In genomic region chr21:25708467-25709065, GRCh38 we compare ENCODE assay signal across 8 cellular contexts. TPM values are rescaled to one million over a fixed set of nuclear protein-coding genes. Genes with fewer than 3 reads are reported as not detected.
A peak's percentile ranks its signal among the peaks of the same experiment; 100 is the strongest.
DNase-seq lines count a peak whose midpoint lies in the region; ATAC-seq and TF ChIP-seq lines count a peak whose summit lies in the region.

No MANE protein-coding gene starts in this region.

- intact Hi-C loops in sigmoid colon (cut with DNase I): loop anchor here (1.0 kb wide), 1 partner anchor 100 kb away; no protein-coding TSS in a partner anchor

- no peak overlapping the region for H3K9ac ChIP-seq in DND-41 (ENCODE audit: low read depth, low read length)

- no peaks in the 10 kb centered on the region for H3K36me3 ChIP-seq in DND-41 (ENCODE audit: insufficient read depth, low read length)
- no peaks in the 10 kb centered on the region for H3K36me3 ChIP-seq in Peyer's patch
- peaks cover 0 to 12% (median 0%) of the 10 kb centered on the region in 4 donors for H3K36me3 ChIP-seq in sigmoid colon

- H3K4me3 ChIP-seq in DND-41 (ENCODE audit: low read depth in 1 of 2, low read length in 2 of 2) (no peak overlapping the region), Peyer's patch (no peak overlapping the region), sigmoid colon (no peak overlapping the region)

- peak; percentile 79 for TF ChIP-seq CTCF in DND-41 (IDR thresholded peaks at IDR 0.05; ENCODE audit: borderline replicate concordance, extremely low read depth, low read length, poor library complexity, severe bottlenecking)
- peak; percentile 54 to 86 (median 74) for TF ChIP-seq CTCF in Peyer's patch (IDR thresholded peaks at IDR 0.05)
- TF ChIP-seq CTCF in sigmoid colon (IDR thresholded peaks at IDR 0.05): peak; percentile 55 to 88 (median 65)

- no peaks in the 10 kb centered on the region for H3K9me3 ChIP-seq in DND-41 (ENCODE audit: insufficient read depth, low read length, severe bottlenecking)
- no peaks in the 10 kb centered on the region for H3K9me3 ChIP-seq in Peyer's patch
- H3K9me3 ChIP-seq in sigmoid colon: no peaks in the 10 kb centered on the region

- H3K4me1 ChIP-seq in DND-41 (ENCODE audit: insufficient read depth, low read length) (no peaks in the 10 kb centered on the region), Peyer's patch (no peaks in the 10 kb centered on the region), sigmoid colon (no peaks in the 10 kb centered on the region)

- TF ChIP-seq EP300 in sigmoid colon (IDR thresholded peaks at IDR 0.05): no peak

- H4K20me1 ChIP-seq in DND-41 (ENCODE audit: insufficient read depth, low read length): no peaks in the 10 kb centered on the region

- TF ChIP-seq POLR2A in Peyer's patch (IDR thresholded peaks at IDR 0.05) (no peak), sigmoid colon (IDR thresholded peaks at IDR 0.05) (no peak)

- H3K79me2 ChIP-seq in DND-41 (ENCODE audit: insufficient read depth, low read length): no peaks in the 10 kb centered on the region

- ATAC-seq in DND-41 (ENCODE audit: insufficient read depth, low read depth) (peak; percentile 64; the same call in 2 of the 3 replicates), HG02798 (IDR thresholded peaks at IDR 0.05; ENCODE audit: poor library complexity, unreplicated experiment) (peak; percentile 42), HG02870 (IDR thresholded peaks at IDR 0.05; ENCODE audit: unreplicated experiment) (no peak)

- WGBS in sigmoid colon, 2 donors: 58 to 68% methylated on average over 7 of the region's 7 CpGs

- H3K27ac ChIP-seq in DND-41 (ENCODE audit: low read length) (no peak overlapping the region), Peyer's patch (no peak overlapping the region), sigmoid colon (no peak overlapping the region)

- H2AFZ ChIP-seq in DND-41 (ENCODE audit: low read depth, low read length): peak overlapping the region; percentile 41; the same call in 1 of the 2 replicates

- DNase-seq in DND-41: peak; percentile 42
- peak in 2 of 3 donors; percentile 44 to 78 for DNase-seq in Peyer's patch
- DNase-seq in activated T-helper 9 cell treated with anti-CD3 and anti-CD28 coated beads, Interleukin-2, amount 50 U/mL, for 16 hours (ENCODE audit: low read depth): peak; percentile 15
- DNase-seq in globus pallidus (ENCODE audit: low spot score): peak; percentile 37
- DNase-seq in sigmoid colon: no peak
- DNase-seq in islet precursor cell: no peak

- H3K27me3 ChIP-seq in DND-41 (ENCODE audit: insufficient read depth, low read length, poor library complexity) (no peaks in the 10 kb centered on the region), Peyer's patch (no peaks in the 10 kb centered on the region), sigmoid colon (no peaks in the 10 kb centered on the region)

- no peak overlapping the region for H3K4me2 ChIP-seq in DND-41 (ENCODE audit: insufficient read depth, low read length)

RNA-seq across cellular contexts. Expression of gene ATP5PF, which starts 26.1 kb away (rescaled TPM):
- total RNA-seq in Peyer's patch (100 to 1,000 TPM in 2 of 4 donors, 10 to 100 TPM in 2; 45.4 to 116 (median 93.8) TPM), sigmoid colon (100 to 1,000 TPM; 232 to 283 (median 239) TPM)
- 1,000 to 10,000 TPM in 1 of 3 donors, 100 to 1,000 TPM in 2; 393 to 1,130 (median 799) TPM for polyA plus RNA-seq in sigmoid colon

RNA-seq across cellular contexts. Expression of gene GABPA, which starts 26.2 kb away (rescaled TPM):
- total RNA-seq in Peyer's patch: 10 to 100 TPM; 11.3 to 24.8 (median 21.7) TPM
- total RNA-seq in sigmoid colon: 10 to 100 TPM; 17.6 to 32.5 (median 27.2) TPM
- polyA plus RNA-seq in sigmoid colon: 10 to 100 TPM; 10.8 to 13.2 (median 11.2) TPM

Comparison
In these comparisons a context has a peak if more than half of its experiments do, and no peak if none do; other contexts are left out.
1. DNase-seq: peak in DND-41 (single experiment), Peyer's patch (2 of 3), activated T-helper 9 cell treated with anti-CD3 and anti-CD28 coated beads, Interleukin-2, amount 50 U/mL, for 16 hours (single experiment) and globus pallidus (single experiment); none in sigmoid colon (single experiment) and islet precursor cell (single experiment).
2. Peak in every context shown above with its lines, with median percentiles within 50 percentile points of each other: CTCF ChIP-seq.